Comparison of ENCODE assay signal across 8 cellular contexts in genomic region chr1:201714542-201715276, GRCh38.
DNase-seq lines count a peak whose midpoint lies in the region; ATAC-seq, FAIRE-seq and TF ChIP-seq lines count a peak whose summit lies in the region.

No MANE protein-coding gene starts in this region.

- H3K27ac ChIP-seq in right lobe of liver (peak overlapping the region in 2 of 3 donors; percentile 44 to 48), urinary bladder (ENCODE audit: low read depth) (peak overlapping the region; percentile 87)

- H3K36me3 ChIP-seq in bronchial epithelial cell (ENCODE audit: control insufficient read depth, insufficient read depth, low read length) (no peaks in the 10 kb centered on the region), right lobe of liver (no peaks in the 10 kb centered on the region), urinary bladder (ENCODE audit: insufficient read depth) (no peaks in the 10 kb centered on the region)

- TF ChIP-seq CTCF in AG04449 (IDR thresholded peaks at IDR 0.05; ENCODE audit: insufficient read depth, low read length, missing control alignments) (no peak), NB4 (IDR thresholded peaks at IDR 0.05; ENCODE audit: low read depth, low read length) (no peak), bronchial epithelial cell (IDR thresholded peaks at IDR 0.05; ENCODE audit: insufficient read depth, low read length, severe bottlenecking) (no peak), right lobe of liver (IDR thresholded peaks at IDR 0.05) (no peak)

- TF ChIP-seq POLR2A in NB4 (IDR thresholded peaks at IDR 0.05; ENCODE audit: extremely low read depth, insufficient read length) (no peak), right lobe of liver (IDR thresholded peaks at IDR 0.05) (no peak)

- H3K27me3 ChIP-seq in bronchial epithelial cell (ENCODE audit: control insufficient read depth, insufficient read depth, low read length) (no peaks in the 10 kb centered on the region), right lobe of liver (no peaks in the 10 kb centered on the region)

- CTCF ChIA-PET in AG04449 (lab: Yijun Ruan, JAX) = interaction anchor here (0.9 to 23.8 kb wide), 8 partner anchors 9 to 201 kb away, joined by 3 to 785 read pairs (median 28); no protein-coding TSS in a partner anchor

- ATAC-seq in right lobe of liver = peak; percentile 43 to 59 (median 52)
- ATAC-seq in GM19397 (IDR thresholded peaks at IDR 0.05; ENCODE audit: unreplicated experiment) = no peak
- ATAC-seq in GM21367 (IDR thresholded peaks at IDR 0.05; ENCODE audit: unreplicated experiment) = no peak

- WGBS in right lobe of liver (ENCODE audit: insufficient coverage, low coverage, low lambda C conversion rate, missing lambda C conversion rate) = 62% methylated on average over 3 of the region's 7 CpGs
- WGBS in urinary bladder = 17% methylated on average over 7 of the region's 7 CpGs

- H3K4me1 ChIP-seq in right lobe of liver = no peaks in the 10 kb centered on the region
- H3K4me1 ChIP-seq in urinary bladder (ENCODE audit: insufficient read depth) = no peaks in the 10 kb centered on the region

- peak; percentile 92 for FAIRE-seq in bronchial epithelial cell (lab: Jason Lieb, UNC)

- H3K9me3 ChIP-seq in right lobe of liver = no peaks in the 10 kb centered on the region

- POLR2A ChIA-PET in AG04449 (lab: Yijun Ruan, JAX) = interaction anchor here (0.6 to 2.9 kb wide), 14 partner anchors 18 to 184 kb away, joined by 3 to 9 read pairs (median 4); partner anchors contain the start of gene NAV1

- DNase-seq in AG04449 (ENCODE audit: low read depth, low spot score) (peak; percentile 99), NB4 (ENCODE audit: low read depth) (peak; percentile 92), bronchial epithelial cell (ENCODE audit: low read depth) (peak; percentile 98), right lobe of liver (peak in 1 of 3 donors; percentile 50)
- no peak for DNase-seq in activated CD8-positive, alpha-beta memory T cell treated with anti-CD3 and anti-CD28 coated beads for 24 hours

- H3K4me3 ChIP-seq in AG04449 (ENCODE audit: low read depth, low read length) (0 out of 2 replicates have a peak overlapping the region, but pooled peaks have one; percentile 6), NB4 (ENCODE audit: low read depth, low read length) (no peak overlapping the region), bronchial epithelial cell (ENCODE audit: low read depth, low read length) (no peak overlapping the region), right lobe of liver (no peak overlapping the region), urinary bladder (ENCODE audit: low read depth, low read length) (no peak overlapping the region)

- intact Hi-C loops in right lobe of liver (cut with DNase I) = loop anchor here in 1 of 2 donors (5.0 kb wide), 2 partner anchors 73 to 152 kb away; no protein-coding TSS in a partner anchor

Comparison
In these comparisons a context has a peak if more than half of its experiments do, and no peak if none do; other contexts are left out.
1. ATAC-seq: peak in right lobe of liver (4 of 4); none in GM19397 (single experiment) and GM21367 (single experiment).